Comparison of ENCODE assay signal across 24 cellular contexts in genomic region chr5:82022499-82022898, GRCh38.
"Had no signal": no experiment of that assay in that cellular context is flagged by ENCODE, and none has a peak within 500 bp of the region (broad histone marks: within the 10 kb centered on the region; RNA-seq: fewer than 3 reads in every experiment).

No MANE protein-coding gene starts in this region.

- DNase-seq: stimulated activated CD4-positive, alpha-beta T cell treated with anti-CD3 and anti-CD28 coated beads, Interleukin-2, amount 100 ng/mL, for 48 hours; stimulated activated CD4-positive, alpha-beta T cell treated with anti-CD3 and anti-CD28 coated beads, Interleukin-4, amount 100 ng/mL, for 1 hour; stimulated activated CD4-positive, alpha-beta T cell treated with anti-CD3 and anti-CD28 coated beads, Interleukin-4, amount 100 ng/mL, for 24 hours; stimulated activated CD4-positive, alpha-beta T cell treated with anti-CD3 and anti-CD28 coated beads, Interleukin-4, amount 100 ng/mL, for 4 hours; stimulated activated CD8-positive, alpha-beta memory T cell treated with anti-CD3 and anti-CD28 coated beads, Interleukin-4, amount 100 ng/mL, for 48 hours; stimulated activated naive B cell treated with anti-CD40 and anti-IgM and Interleukin-4, amounts not matched to agents 10 μg/mL and 1 μg/mL and 100 μg/mL, for 72 hours; stimulated activated naive CD4-positive, alpha-beta T cell; stimulated activated naive CD4-positive, alpha-beta T cell treated with Interleukin-2 at 50 U/mL for 16 hours; stimulated activated naive CD8-positive, alpha-beta T cell treated with anti-CD3 and anti-CD28 coated beads, Interleukin-15, amount 100 ng/mL, for 72 hours; stimulated activated naive CD8-positive, alpha-beta T cell treated with anti-CD3 and anti-CD28 coated beads, Interleukin-15, Interleukin-2, amounts not matched to agents 100 U/mL and 50 U/mL, for 24 hours; stomach; substantia nigra; testis; thyroid gland; tibial artery; transverse colon; trophoblast cell; upper lobe of left lung; upper lobe of right lung; uterus had no signal

- H3K36me3 ChIP-seq: stomach, suprapubic skin, thoracic aorta, thyroid gland, tibial artery, tibial nerve, transverse colon, upper lobe of left lung, upper lobe of right lung, uterus, vagina had no signal

- H3K4me1 ChIP-seq: tibial nerve, upper lobe of left lung, upper lobe of right lung, uterus had no signal

- H3K9me3 ChIP-seq: stomach, suprapubic skin, testis, thoracic aorta, thyroid gland, tibial artery, tibial nerve, transverse colon, upper lobe of left lung, upper lobe of right lung, uterus, vagina had no signal

- H3K27ac ChIP-seq: stomach, suprapubic skin, testis, thoracic aorta, thyroid gland, tibial artery, tibial nerve, transverse colon, upper lobe of left lung, upper lobe of right lung, vagina had no signal

- H3K4me3 ChIP-seq: stomach, suprapubic skin, testis, thoracic aorta, thyroid gland, tibial artery, tibial nerve, transverse colon, upper lobe of left lung, upper lobe of right lung, uterus, vagina had no signal
